Comparison of ENCODE assay signal across 23 cellular contexts in the genomic region with DNA sequence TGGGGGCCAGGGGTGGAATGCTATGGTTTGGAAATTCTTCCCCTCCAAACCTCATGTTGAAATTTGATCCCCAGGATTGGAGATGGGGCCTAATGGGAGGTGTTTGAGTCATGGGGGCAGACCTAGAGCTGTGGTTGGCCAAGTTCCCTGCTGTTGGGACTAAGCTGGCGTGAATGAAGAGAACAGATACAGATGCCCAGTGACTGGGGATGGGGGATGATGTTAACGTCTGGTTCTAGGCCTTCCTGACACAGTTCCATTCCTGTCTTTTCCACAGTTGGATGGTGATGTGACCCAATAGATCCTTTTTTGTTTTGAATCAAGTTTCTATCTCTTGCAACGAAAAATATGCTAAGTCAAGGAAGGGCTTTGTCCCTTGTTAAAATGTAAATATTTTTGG.
"Had no signal": no experiment of that assay in that cellular context is flagged by ENCODE, and none has a peak within 500 bp of the region (broad histone marks: within the 10 kb centered on the region; RNA-seq: fewer than 3 reads in every experiment).

No MANE protein-coding gene starts in this region.

- H3K9me3 ChIP-seq: colonic mucosa, esophagus muscularis mucosa, gastroesophageal sphincter, lower lobe of right lung had no signal

- H3K9me3 Mint-ChIP-seq: dendritic cell treated with granulocyte-macrophage colony-stimulating factor and Interleukin-4, amounts not matched to agents 40 ng/mL and 50 ng/mL, for 4 days; effector memory CD8-positive, alpha-beta T cell; immature natural killer cell; naive thymus-derived CD4-positive, alpha-beta T cell had no signal

- H3K27ac ChIP-seq: colonic mucosa, esophagus muscularis mucosa, foreskin keratinocyte, gastroesophageal sphincter, heart right ventricle, left ventricle myocardium inferior, lower lobe of right lung had no signal

- H3K4me3 ChIP-seq: colonic mucosa, esophagus muscularis mucosa, gastroesophageal sphincter, heart right ventricle, left ventricle myocardium inferior, lower lobe of right lung had no signal

- ATAC-seq: effector memory CD8-positive, alpha-beta T cell; foreskin keratinocyte; gastroesophageal sphincter; heart right ventricle; left colon; left lobe of liver; lower lobe of right lung; naive thymus-derived CD4-positive, alpha-beta T cell had no signal

- H3K4me1 ChIP-seq: colonic mucosa, esophagus muscularis mucosa, foreskin keratinocyte, gastroesophageal sphincter, heart right ventricle, left ventricle myocardium inferior, lower lobe of right lung had no signal

- DNase-seq: colonic mucosa; cortex of kidney; effector CD8-positive, alpha-beta T cell; effector memory CD8-positive, alpha-beta T cell; foreskin keratinocyte; glutamatergic neuron; head of caudate nucleus; heart right ventricle; hippocampal formation; immature natural killer cell; islet precursor cell; kidney; kidney glomerular epithelial cell; left colon; left ventricle myocardium inferior; lower lobe of right lung; mesenchymal stem cell; midbrain; naive thymus-derived CD4-positive, alpha-beta T cell had no signal

- H3K4me3 Mint-ChIP-seq: dendritic cell treated with granulocyte-macrophage colony-stimulating factor and Interleukin-4, amounts not matched to agents 40 ng/mL and 50 ng/mL, for 4 days; effector memory CD8-positive, alpha-beta T cell; immature natural killer cell; naive thymus-derived CD4-positive, alpha-beta T cell had no signal

- H3K36me3 Mint-ChIP-seq: immature natural killer cell had no signal

- H3K27me3 Mint-ChIP-seq: dendritic cell treated with granulocyte-macrophage colony-stimulating factor and Interleukin-4, amounts not matched to agents 40 ng/mL and 50 ng/mL, for 4 days had no signal

- H3K36me3 ChIP-seq: colonic mucosa, esophagus muscularis mucosa, gastroesophageal sphincter, heart right ventricle, left ventricle myocardium inferior, lower lobe of right lung had no signal

- H3K27me3 ChIP-seq: colonic mucosa, esophagus muscularis mucosa, foreskin keratinocyte, gastroesophageal sphincter, heart right ventricle had no signal

- H3K27ac Mint-ChIP-seq: dendritic cell treated with granulocyte-macrophage colony-stimulating factor and Interleukin-4, amounts not matched to agents 40 ng/mL and 50 ng/mL, for 4 days; effector memory CD8-positive, alpha-beta T cell; immature natural killer cell; naive thymus-derived CD4-positive, alpha-beta T cell had no signal
